In genomic region chr10:51204076-51204475, GRCh38 we compare ENCODE assay signal across 1 cellular context.
TF ChIP-seq lines count a peak whose summit lies in the region.

No MANE protein-coding gene starts in this region.

TF ChIP-seq in H1, 55 proteins besides CTCF, POLR2A, EP300 and RAD21 (continued from another document):
- TF ChIP-seq SP4 (IDR thresholded peaks at IDR 0.05; ENCODE audit: low read length) (no peak), FOSL1 (IDR thresholded peaks at IDR 0.05; ENCODE audit: insufficient read depth, low read depth, low read length) (no peak), CREB1 (IDR thresholded peaks at IDR 0.05) (no peak), HDAC2 (IDR thresholded peaks at IDR 0.05; ENCODE audit: borderline replicate concordance in 1 of 2, low read depth in 2 of 2, low read length in 2 of 2) (no peak), POU5F1 (IDR thresholded peaks at IDR 0.05; ENCODE audit: low read depth, low read length) (no peak)
